12 cellular contexts compared by ENCODE assay signal in genomic region chr17:7334938-7335538, GRCh38. TPM values are rescaled to one million over a fixed set of nuclear protein-coding genes. Genes with fewer than 3 reads are reported as not detected.
A peak's percentile ranks its signal among the peaks of the same experiment; 100 is the strongest.
DNase-seq lines count a peak whose midpoint lies in the region; ATAC-seq and TF ChIP-seq lines count a peak whose summit lies in the region.
"Had no signal": no experiment of that assay in that cellular context is flagged by ENCODE, and none has a peak within 500 bp of the region (broad histone marks: within the 10 kb centered on the region; RNA-seq: fewer than 3 reads in every experiment).

No MANE protein-coding gene starts in this region.

- H3K27me3 Mint-ChIP-seq in activated T-cell treated with anti-CD3 and anti-CD28 coated beads, Interleukin-2, amount 50 U/mL, for 24 hours, result no peaks in the 10 kb centered on the region
- no peaks in the 10 kb centered on the region for H3K27me3 Mint-ChIP-seq in activated T-helper 17 cell treated with anti-CD3 and anti-CD28 coated beads, Interleukin-2, amount 50 U/mL, for 72 hours

- no peaks in the 10 kb centered on the region for H3K27me3 ChIP-seq in neutrophil

- ATAC-seq in activated T-helper 17 cell treated with anti-CD3 and anti-CD28 coated beads, Interleukin-2, amount 50 U/mL, for 72 hours (replicated peaks), result no peak
- ATAC-seq: mucosa of descending colon, SK-N-SH treated with all-trans-retinoic acid at 6 μM for 48 hours had no signal

- H3K4me1 Mint-ChIP-seq in activated T-cell treated with anti-CD3 and anti-CD28 coated beads, Interleukin-2, amount 50 U/mL, for 24 hours (ENCODE audit: low read depth), result peaks cover 66% of the 10 kb centered on the region
- peaks cover 30% of the 10 kb centered on the region for H3K4me1 Mint-ChIP-seq in activated T-helper 17 cell treated with anti-CD3 and anti-CD28 coated beads, Interleukin-2, amount 50 U/mL, for 72 hours

- peaks cover 32% of the 10 kb centered on the region for H3K36me3 Mint-ChIP-seq in activated T-cell treated with anti-CD3 and anti-CD28 coated beads, Interleukin-2, amount 50 U/mL, for 24 hours (ENCODE audit: low read depth)
- peaks cover 41% of the 10 kb centered on the region for H3K36me3 Mint-ChIP-seq in activated T-helper 17 cell treated with anti-CD3 and anti-CD28 coated beads, Interleukin-2, amount 50 U/mL, for 72 hours (ENCODE audit: low read depth)

- no peaks in the 10 kb centered on the region for H3K9me3 Mint-ChIP-seq in activated T-cell treated with anti-CD3 and anti-CD28 coated beads, Interleukin-2, amount 50 U/mL, for 24 hours
- no peaks in the 10 kb centered on the region for H3K9me3 Mint-ChIP-seq in activated T-helper 17 cell treated with anti-CD3 and anti-CD28 coated beads, Interleukin-2, amount 50 U/mL, for 72 hours

- peaks cover 50 to 63% of the 10 kb centered on the region in 2 experiments for H3K4me1 ChIP-seq in neutrophil (ENCODE audit: control insufficient read depth in 1 of 2, insufficient read depth in 1 of 2, low read depth in 1 of 2, low read length in 1 of 2)

- no peaks in the 10 kb centered on the region for H3K9me3 ChIP-seq in neutrophil
- H3K9me3 ChIP-seq: mucosa of descending colon had no signal

- no peak for DNase-seq in activated T-cell treated with anti-CD3 and anti-CD28 coated beads, Interleukin-2, amount 50 U/mL, for 24 hours
- no peak for DNase-seq in activated T-cell treated with anti-CD3 and anti-CD28 coated beads, Interleukin-2, amount 50 U/mL, for 1 hour
- DNase-seq in stimulated activated naive CD4-positive, alpha-beta T cell (lab: John Stamatoyannopoulos, UW), result no peak
- no peak for DNase-seq in middle frontal gyrus (ENCODE audit: extremely low spot score, low spot score)
- DNase-seq: caudate nucleus, kidney, NCI-H1092 treated with DMSO at 0.1 percent for 48 hours had no signal

- H3K4me3 ChIP-seq in neutrophil (ENCODE audit: low read depth in 1 of 2, low read length in 1 of 2), result no peak overlapping the region
- H3K4me3 ChIP-seq: mucosa of descending colon had no signal

- H3K27ac Mint-ChIP-seq in activated T-cell treated with anti-CD3 and anti-CD28 coated beads, Interleukin-2, amount 50 U/mL, for 24 hours, result peak overlapping the region; percentile 94
- peak overlapping the region; percentile 93 for H3K27ac Mint-ChIP-seq in activated T-helper 17 cell treated with anti-CD3 and anti-CD28 coated beads, Interleukin-2, amount 50 U/mL, for 72 hours

- peaks cover 20% of the 10 kb centered on the region for H3K36me3 ChIP-seq in neutrophil

- no peak for TF ChIP-seq CTCF in neutrophil (IDR thresholded peaks at IDR 0.05)

- H3K4me3 Mint-ChIP-seq in activated T-cell treated with anti-CD3 and anti-CD28 coated beads, Interleukin-2, amount 50 U/mL, for 24 hours, result peak overlapping the region; percentile 85
- H3K4me3 Mint-ChIP-seq in activated T-helper 17 cell treated with anti-CD3 and anti-CD28 coated beads, Interleukin-2, amount 50 U/mL, for 72 hours, result peak overlapping the region; percentile 99

- H3K27ac ChIP-seq in neutrophil, result peak overlapping the region; percentile 86

RNA-seq across cellular contexts. Expression of gene ACAP1, which starts 1.3 kb away (rescaled TPM):
- 100 to 1,000 TPM; 527 to 774 TPM for total RNA-seq in activated T-helper 17 cell treated with anti-CD3 and anti-CD28 coated beads, Interleukin-2, amount 50 U/mL, for 72 hours
- total RNA-seq: endothelial cell of umbilical vein had no signal

RNA-seq across cellular contexts. Expression of gene NEURL4, which starts 5.9 kb away (rescaled TPM):
- 10 to 100 TPM; 22.9 to 33.0 TPM for total RNA-seq in activated T-helper 17 cell treated with anti-CD3 and anti-CD28 coated beads, Interleukin-2, amount 50 U/mL, for 72 hours

RNA-seq across cellular contexts. Expression of gene KCTD11, which starts 16.9 kb away (rescaled TPM):
- total RNA-seq in activated T-helper 17 cell treated with anti-CD3 and anti-CD28 coated beads, Interleukin-2, amount 50 U/mL, for 72 hours, result 10 to 100 TPM; 14.0 to 96.8 TPM

RNA-seq across cellular contexts. Expression of gene GPS2, which starts 19.9 kb away (rescaled TPM):
- total RNA-seq in activated T-helper 17 cell treated with anti-CD3 and anti-CD28 coated beads, Interleukin-2, amount 50 U/mL, for 72 hours, result 10 to 100 TPM; 38.3 to 65.6 TPM

RNA-seq across cellular contexts. Expression of gene TMEM95, which starts 19.9 kb away (rescaled TPM):
- total RNA-seq in activated T-helper 17 cell treated with anti-CD3 and anti-CD28 coated beads, Interleukin-2, amount 50 U/mL, for 72 hours, result 1 to 10 TPM in 1 of 2 donors, under 1 TPM in 1; 0.22 to 1.1 TPM
- total RNA-seq: endothelial cell of umbilical vein, kidney had no signal
